13 cellular contexts compared by ENCODE assay signal in the genomic region with DNA sequence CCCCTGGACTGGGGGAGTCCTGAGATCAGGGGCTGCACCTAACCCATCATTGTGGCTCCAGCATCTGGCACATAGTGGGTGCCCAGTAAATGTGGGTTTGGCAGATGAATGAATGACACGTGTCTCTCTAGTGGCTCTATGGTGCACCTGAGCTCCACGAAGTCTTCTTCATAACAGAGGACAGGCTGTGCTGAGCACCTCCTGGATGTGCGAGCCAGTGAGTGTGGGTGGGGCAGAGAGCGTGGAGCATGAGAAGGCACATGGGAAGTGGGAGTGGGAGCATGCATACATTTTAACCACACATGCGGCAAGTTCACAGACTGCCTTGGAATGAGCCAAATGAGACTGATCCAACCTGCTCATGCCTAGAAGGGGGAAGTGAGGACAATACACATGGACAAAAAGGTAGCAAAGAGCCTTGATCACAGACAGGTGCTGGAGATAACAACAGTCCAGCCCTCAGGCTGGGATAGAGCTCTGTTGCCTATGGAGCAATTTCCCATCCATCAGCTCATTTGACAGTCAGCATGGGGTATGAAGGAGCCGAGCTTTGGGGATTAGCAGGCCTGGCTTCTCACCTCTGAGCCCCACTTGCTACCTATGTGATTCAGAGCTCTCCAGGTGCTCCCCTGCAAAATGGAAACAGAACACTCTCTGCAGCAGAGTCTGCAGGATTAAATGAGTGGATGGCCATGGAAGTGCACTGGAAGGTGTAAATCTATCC.
"Had no signal": no experiment of that assay in that cellular context is flagged by ENCODE, and none has a peak within 500 bp of the region (broad histone marks: within the 10 kb centered on the region; RNA-seq: fewer than 3 reads in every experiment).

No MANE protein-coding gene starts in this region.

- H3K9me3 Mint-ChIP-seq: activated naive CD8-positive, alpha-beta T cell treated with anti-CD3 and anti-CD28 coated beads for 36 hours; T-helper 1 cell treated with Interleukin-12 subunit alpha and Interleukin-12 subunit beta and Interleukin-4 antibody, amounts not matched to agents 30 μg/mL and 1 μg/mL, for 36 hours had no signal

- H3K4me3 Mint-ChIP-seq: activated naive CD8-positive, alpha-beta T cell treated with anti-CD3 and anti-CD28 coated beads for 36 hours; T-helper 1 cell treated with Interleukin-12 subunit alpha and Interleukin-12 subunit beta and Interleukin-4 antibody, amounts not matched to agents 30 μg/mL and 1 μg/mL, for 36 hours had no signal

- H3K36me3 Mint-ChIP-seq: activated naive CD8-positive, alpha-beta T cell treated with anti-CD3 and anti-CD28 coated beads for 36 hours had no signal

- DNase-seq: activated CD4-positive, alpha-beta T cell treated with anti-CD3 and anti-CD28 coated beads, Interleukin-2, amount 50 U/mL, for 48 hours; activated CD4-positive, CD25-positive, alpha-beta regulatory T cell treated with anti-CD3 and anti-CD28 coated beads, Interleukin-2, amount 50 U/mL, for 72 hours; activated gamma-delta T cell; activated naive CD8-positive, alpha-beta T cell treated with anti-CD3 and anti-CD28 coated beads for 36 hours; activated T-cell treated with anti-CD3 and anti-CD28 coated beads, Interleukin-2, amount 50 U/mL, for 48 hours; cerebellar nuclear complex; esophagus squamous epithelium; midbrain; right cardiac atrium; thyroid gland; uterus had no signal

- H3K27ac Mint-ChIP-seq: activated naive CD8-positive, alpha-beta T cell treated with anti-CD3 and anti-CD28 coated beads for 36 hours; T-helper 1 cell treated with Interleukin-12 subunit alpha and Interleukin-12 subunit beta and Interleukin-4 antibody, amounts not matched to agents 30 μg/mL and 1 μg/mL, for 36 hours had no signal

- H3K9me3 ChIP-seq: esophagus squamous epithelium, neutrophil, thyroid gland, uterus had no signal

- ATAC-seq: right cardiac atrium had no signal

- H3K4me1 Mint-ChIP-seq: activated naive CD8-positive, alpha-beta T cell treated with anti-CD3 and anti-CD28 coated beads for 36 hours had no signal
